In genomic region chr11:129211397-129211796, GRCh38 we compare ENCODE assay signal across 32 cellular contexts.
"Had no signal": no experiment of that assay in that cellular context is flagged by ENCODE, and none has a peak within 500 bp of the region (broad histone marks: within the 10 kb centered on the region; RNA-seq: fewer than 3 reads in every experiment).

No MANE protein-coding gene starts in this region.

- H3K4me1 Mint-ChIP-seq: activated T-helper 17 cell treated with anti-CD3 and anti-CD28 coated beads, Interleukin-2, amount 50 U/mL, for 72 hours; T-helper 17 cell had no signal

- H3K27ac Mint-ChIP-seq: activated B cell treated with CpG ODN at 0.5 μM for 24 hours; activated CD8-positive, alpha-beta T cell treated with anti-CD3 and anti-CD28 coated beads for 36 hours; activated naive CD8-positive, alpha-beta T cell; activated T-helper 17 cell treated with anti-CD3 and anti-CD28 coated beads, Interleukin-2, amount 50 U/mL, for 72 hours; effector memory CD8-positive, alpha-beta T cell; T-helper 17 cell; T-helper 2 cell treated with Interferon-gamma antibody and Interleukin-4, amounts not matched to agents 5 μg/mL and 100 μg/mL, for 36 hours had no signal

- H3K27ac ChIP-seq: brain microvascular endothelial cell, epithelial cell of prostate, esophagus squamous epithelium had no signal

- ATAC-seq: activated CD4-positive, CD25-positive, alpha-beta regulatory T cell treated with anti-CD3 and anti-CD28 coated beads, Interleukin-2, amount 50 U/mL, for 24 hours; activated CD8-positive, alpha-beta T cell treated with anti-CD3 and anti-CD28 coated beads for 36 hours; activated T-cell treated with anti-CD3 and anti-CD28 coated beads, Interleukin-2, amount 50 U/mL, for 4 hours; activated T-helper 17 cell treated with anti-CD3 and anti-CD28 coated beads, Interleukin-2, amount 50 U/mL, for 72 hours; effector memory CD8-positive, alpha-beta T cell; T-helper 17 cell had no signal

- H3K9me3 Mint-ChIP-seq: activated CD8-positive, alpha-beta T cell treated with anti-CD3 and anti-CD28 coated beads for 36 hours; activated T-cell treated with anti-CD3 and anti-CD28 coated beads, Interleukin-2, amount 50 U/mL, for 4 hours; activated T-helper 17 cell treated with anti-CD3 and anti-CD28 coated beads, Interleukin-2, amount 50 U/mL, for 72 hours; effector memory CD8-positive, alpha-beta T cell; T-helper 2 cell treated with Interferon-gamma antibody and Interleukin-4, amounts not matched to agents 5 μg/mL and 100 μg/mL, for 36 hours had no signal

- H3K27me3 Mint-ChIP-seq: activated B cell treated with CpG ODN at 0.5 μM for 24 hours; activated naive CD8-positive, alpha-beta T cell; activated T-helper 17 cell treated with anti-CD3 and anti-CD28 coated beads, Interleukin-2, amount 50 U/mL, for 72 hours; effector memory CD8-positive, alpha-beta T cell; T-helper 17 cell had no signal

- H3K36me3 Mint-ChIP-seq: activated naive CD8-positive, alpha-beta T cell had no signal

- FAIRE-seq: astrocyte, colon, frontal cortex had no signal

- H3K27me3 ChIP-seq: brain microvascular endothelial cell, esophagus squamous epithelium had no signal

- H3K4me3 Mint-ChIP-seq: activated B cell treated with CpG ODN at 0.5 μM for 24 hours; activated CD8-positive, alpha-beta T cell treated with anti-CD3 and anti-CD28 coated beads for 36 hours; activated naive CD8-positive, alpha-beta T cell; activated T-cell treated with anti-CD3 and anti-CD28 coated beads, Interleukin-2, amount 50 U/mL, for 4 hours; activated T-helper 17 cell treated with anti-CD3 and anti-CD28 coated beads, Interleukin-2, amount 50 U/mL, for 72 hours; effector memory CD8-positive, alpha-beta T cell; T-helper 17 cell; T-helper 2 cell treated with Interferon-gamma antibody and Interleukin-4, amounts not matched to agents 5 μg/mL and 100 μg/mL, for 36 hours had no signal

- H3K36me3 ChIP-seq: brain microvascular endothelial cell, esophagus squamous epithelium had no signal

- H3K9me3 ChIP-seq: esophagus squamous epithelium had no signal

- H3K4me3 ChIP-seq: esophagus squamous epithelium had no signal

- DNase-seq: activated B cell treated with CpG ODN at 0.5 μM for 24 hours; activated CD4-positive, alpha-beta T cell treated with anti-CD3 and anti-CD28 coated beads for 48 hours; activated CD4-positive, alpha-beta T cell treated with anti-CD3 and anti-CD28 coated beads, Interleukin-2, amount 50 U/mL, for 1 hour; activated CD4-positive, alpha-beta T cell treated with anti-CD3 and anti-CD28 coated beads, Interleukin-2, amount 50 U/mL, for 48 hours; activated CD8-positive, alpha-beta memory T cell treated with anti-CD3 and anti-CD28 coated beads for 24 hours; activated CD8-positive, alpha-beta T cell treated with anti-CD3 and anti-CD28 coated beads for 36 hours; activated effector memory CD4-positive, alpha-beta T cell treated with Interleukin-2 at 50 U/mL for 16 hours; activated gamma-delta T cell treated with Interleukin-2 at 50 U/mL for 16 hours; activated naive CD4-positive, alpha-beta T cell treated with anti-CD3 and anti-CD28 coated beads, Interleukin-2, amount 50 U/mL, for 16 hours; activated naive CD4-positive, alpha-beta T cell treated with Interleukin-2 at 50 U/mL for 16 hours; activated T-cell treated with anti-CD3 and anti-CD28 coated beads, Interleukin-2, amount 50 U/mL, for 4 hours; amniotic stem cell; anterior cingulate cortex; brain microvascular endothelial cell; caudate nucleus; cortex of kidney; dermis blood vessel endothelial cell; effector CD4-positive, alpha-beta T cell; effector memory CD8-positive, alpha-beta T cell; esophagus squamous epithelium; head of caudate nucleus; T-helper 1 cell; T-helper 17 cell; T1000 had no signal
